9 cellular contexts compared by ENCODE assay signal in genomic region chr12:44847888-44848770, GRCh38. TPM values are rescaled to one million over a fixed set of nuclear protein-coding genes. Genes with fewer than 3 reads are reported as not detected.
DNase-seq lines count a peak whose midpoint lies in the region; ATAC-seq, FAIRE-seq and TF ChIP-seq lines count a peak whose summit lies in the region.
"Had no signal": no experiment of that assay in that cellular context is flagged by ENCODE, and none has a peak within 500 bp of the region (broad histone marks: within the 10 kb centered on the region; RNA-seq: fewer than 3 reads in every experiment).

No MANE protein-coding gene starts in this region.

- H3K4me3 Mint-ChIP-seq in T-helper 1 cell treated with Interleukin-12 subunit alpha and Interleukin-12 subunit beta and Interleukin-4 antibody, amounts not matched to agents 30 μg/mL and 1 μg/mL, for 36 hours, result peak overlapping the region; percentile 55

- no peaks in the 10 kb centered on the region for H3K27me3 ChIP-seq in H1 (replicated peaks in 1 of 4; ENCODE audit: control insufficient read depth in 3 of 4, extremely low read depth in 1 of 4, insufficient read depth in 3 of 4, low read length in 3 of 4)
- H3K27me3 ChIP-seq in SJCRH30, result no peaks in the 10 kb centered on the region; the same call in 1 of the 2 replicates

- DNase-seq in H1 (ENCODE audit: low read depth in 1 of 2, low spot score in 2 of 2) (no peak), DMS79 (lab: John Stamatoyannopoulos, UW) (no peak), SJCRH30 (no peak), NCI-H2081 treated with DMSO at 0.1 percent for 48 hours (lab: John Stamatoyannopoulos, UW) (no peak), GM19238 (ENCODE audit: insufficient read length, low spot score) (no peak)

- no peak overlapping the region for H2BK120ac ChIP-seq in H1 (replicated peaks; ENCODE audit: low read depth, low read length)

- H3K27ac Mint-ChIP-seq in T-helper 1 cell treated with Interleukin-12 subunit alpha and Interleukin-12 subunit beta and Interleukin-4 antibody, amounts not matched to agents 30 μg/mL and 1 μg/mL, for 36 hours, result peak overlapping the region; percentile 95

- H3K79me2 ChIP-seq in H1 (ENCODE audit: control insufficient read depth in 1 of 2, insufficient read depth in 2 of 2, low read length in 2 of 2), result peaks cover 3 to 11% of the 10 kb centered on the region in 2 experiments; a peak in 3 of 4 replicates

- H3K14ac ChIP-seq in H1 (ENCODE audit: insufficient read length), result no peak overlapping the region

- no peak overlapping the region for H2BK5ac ChIP-seq in H1 (ENCODE audit: low read depth, low read length)

- H3K9ac ChIP-seq in H1 (replicated peaks in 1 of 4; ENCODE audit: extremely low read depth in 1 of 4, low read depth in 3 of 4, low read length in 3 of 4), result no peak overlapping the region

- peaks cover 0 to 6% of the 10 kb centered on the region in 2 experiments for H4K20me1 ChIP-seq in H1 (replicated peaks in 1 of 2; ENCODE audit: control insufficient read depth in 1 of 2, insufficient read depth in 2 of 2, low read length in 2 of 2)

- H2BK15ac ChIP-seq in H1 (ENCODE audit: low read length), result no peak overlapping the region

- no peak overlapping the region for H3K4me3 ChIP-seq in H1 (ENCODE audit: extremely low read depth in 1 of 4, insufficient read depth in 2 of 4, low read depth in 3 of 4, low read length in 4 of 4)
- no peak overlapping the region for H3K4me3 ChIP-seq in SJCRH30
- H3K4me3 ChIP-seq: skin epidermis had no signal

- no peak overlapping the region for H4K5ac ChIP-seq in H1 (ENCODE audit: insufficient read length, low read depth, low read length)

- H2BK12ac ChIP-seq in H1 (ENCODE audit: low read depth, low read length), result 0 out of 2 replicates have a peak overlapping the region, but pooled peaks have one; percentile 43

- peak; percentile 88 for ATAC-seq in GM18499 (IDR thresholded peaks at IDR 0.05; ENCODE audit: insufficient read depth, unreplicated experiment)
- ATAC-seq in HG02642 (IDR thresholded peaks at IDR 0.05; ENCODE audit: poor library complexity, unreplicated experiment), result peak; percentile 90

- H3K4me1 ChIP-seq in H1 (replicated peaks in 1 of 4; ENCODE audit: control insufficient read depth in 3 of 4, insufficient read depth in 4 of 4, low read length in 3 of 4) (peaks cover 0 to 2% (median under 1%) of the 10 kb centered on the region in 4 experiments; a peak in 3 of 7 replicates), SJCRH30 (no peaks in the 10 kb centered on the region)

- no peak for TF ChIP-seq EP300 in H1 (IDR thresholded peaks at IDR 0.05; ENCODE audit: borderline replicate concordance in 1 of 2, low read depth in 2 of 2, low read length in 2 of 2)

- no peak overlapping the region for H3K4me2 ChIP-seq in H1 (ENCODE audit: insufficient read depth in 1 of 2, low read depth in 2 of 2, low read length in 2 of 2)

- no peak overlapping the region for H3K56ac ChIP-seq in H1 (replicated peaks; ENCODE audit: insufficient read length, low read depth, low read length)

- no peak for TF ChIP-seq CTCF in H1 (IDR thresholded peaks at IDR 0.05; ENCODE audit: control extremely low read depth in 1 of 3, insufficient read depth in 1 of 3, low read depth in 1 of 3, low read length in 3 of 3)

- no peak for TF ChIP-seq RAD21 in H1 (IDR thresholded peaks at IDR 0.05 in 1 of 2, conservative IDR thresholded peaks at IDR 0.05 in 1 of 2; ENCODE audit: low read depth in 2 of 2, low read length in 2 of 2)

- H3K9me3 Mint-ChIP-seq in T-helper 1 cell treated with Interleukin-12 subunit alpha and Interleukin-12 subunit beta and Interleukin-4 antibody, amounts not matched to agents 30 μg/mL and 1 μg/mL, for 36 hours, result no peaks in the 10 kb centered on the region

- peaks cover 6% of the 10 kb centered on the region for H3K36me3 Mint-ChIP-seq in T-helper 1 cell treated with Interleukin-12 subunit alpha and Interleukin-12 subunit beta and Interleukin-4 antibody, amounts not matched to agents 30 μg/mL and 1 μg/mL, for 36 hours (ENCODE audit: low read depth)

- H2BK20ac ChIP-seq in H1 (ENCODE audit: low read length), result no peak overlapping the region

- H3K36me3 ChIP-seq in H1 (ENCODE audit: control insufficient read depth in 2 of 4, insufficient read depth in 4 of 4, low read length in 3 of 4) (no peaks in the 10 kb centered on the region), SJCRH30 (no peaks in the 10 kb centered on the region)

- WGBS in H1 (ENCODE audit: extremely low coverage in 1 of 2, insufficient coverage in 1 of 2, insufficient read length in 1 of 2, insufficient replicate concordance in 2 of 2, low coverage in 1 of 2, low lambda C conversion rate in 2 of 2, missing lambda C conversion rate in 1 of 2), 2 experiments, result 81% methylated on average over 6 of the region's 6 CpGs; no CpG with 5 or more reads in 1 of the 2 experiments

- no peaks in the 10 kb centered on the region for H3K27me3 Mint-ChIP-seq in T-helper 1 cell treated with Interleukin-12 subunit alpha and Interleukin-12 subunit beta and Interleukin-4 antibody, amounts not matched to agents 30 μg/mL and 1 μg/mL, for 36 hours (ENCODE audit: low read depth)

- H2AK5ac ChIP-seq in H1 (ENCODE audit: low read depth, low read length), result no peak overlapping the region

- H4K91ac ChIP-seq in H1 (replicated peaks; ENCODE audit: insufficient read length, low read length), result no peak overlapping the region

- POLR2A ChIA-PET in H1 (lab: Charles Lee; ENCODE audit: partially characterized antibody), result no interaction called here

- no peak overlapping the region for H3K18ac ChIP-seq in H1 (ENCODE audit: extremely low read depth, low read length)

- H4K8ac ChIP-seq in H1 (ENCODE audit: extremely low read depth, insufficient read depth, low read length), result no peak overlapping the region

- no peak overlapping the region for H2AFZ ChIP-seq in H1 (ENCODE audit: low read length)

- H3K27ac ChIP-seq in H1 (ENCODE audit: low read depth, low read length) (no peak overlapping the region), SJCRH30 (no peak overlapping the region)

- peaks cover 3% of the 10 kb centered on the region; the same call in 1 of the 2 replicates for H3K79me1 ChIP-seq in H1 (ENCODE audit: low read depth, low read length)

- H3K23ac ChIP-seq in H1 (ENCODE audit: insufficient read length), result no peak overlapping the region

- no peak for TF ChIP-seq POLR2A in H1 (IDR thresholded peaks at IDR 0.05; ENCODE audit: control extremely low read depth in 1 of 2, low read depth in 2 of 2, low read length in 2 of 2)

- no peak for FAIRE-seq in H1 (lab: Jason Lieb, UNC)

- no peaks in the 10 kb centered on the region for H3K23me2 ChIP-seq in H1 (ENCODE audit: low read depth, low read length)

- CTCF ChIA-PET in H1 (lab: Charles Lee; ENCODE audit: partially characterized antibody), result interaction anchor here (0.7 kb wide), 1 partner anchor 778 kb away, joined by 3 read pairs; no protein-coding TSS in a partner anchor

- H3K9me3 ChIP-seq in H1 (ENCODE audit: insufficient read depth in 2 of 2, low read depth in 1 of 2, low read length in 1 of 2) (no peaks in the 10 kb centered on the region), SJCRH30 (replicated peaks) (no peaks in the 10 kb centered on the region)

- no peak overlapping the region for H3K4ac ChIP-seq in H1 (replicated peaks; ENCODE audit: insufficient read length, low read depth, low read length)

- peaks cover 58% of the 10 kb centered on the region for H3K4me1 Mint-ChIP-seq in T-helper 1 cell treated with Interleukin-12 subunit alpha and Interleukin-12 subunit beta and Interleukin-4 antibody, amounts not matched to agents 30 μg/mL and 1 μg/mL, for 36 hours (ENCODE audit: low read depth)

TF ChIP-seq in H1, 55 proteins besides CTCF, POLR2A, EP300 and RAD21:
- TF ChIP-seq ATF3 (IDR thresholded peaks at IDR 0.05; ENCODE audit: insufficient read depth, low read depth, low read length) (no peak), GTF2F1 (IDR thresholded peaks at IDR 0.05; ENCODE audit: borderline replicate concordance, low read depth, low read length) (no peak), EGR1 (IDR thresholded peaks at IDR 0.05; ENCODE audit: borderline replicate concordance, low read depth, low read length) (no peak), TCF12 (IDR thresholded peaks at IDR 0.05; ENCODE audit: low read depth, low read length) (no peak), PHF8 (conservative IDR thresholded peaks at IDR 0.05; ENCODE audit: low read depth, low read length) (no peak), CBX8 (IDR thresholded peaks at IDR 0.05; ENCODE audit: borderline replicate concordance, low read depth, low read length) (no peak), KDM1A (IDR thresholded peaks at IDR 0.05; ENCODE audit: borderline replicate concordance, low read length) (no peak), MAFK (IDR thresholded peaks at IDR 0.05; ENCODE audit: low read depth, low read length) (no peak), POU5F1 (IDR thresholded peaks at IDR 0.05; ENCODE audit: low read depth, low read length) (no peak), CEBPB (IDR thresholded peaks at IDR 0.05; ENCODE audit: low read depth, low read length) (no peak), RXRA (IDR thresholded peaks at IDR 0.05; ENCODE audit: insufficient read depth, low read depth, low read length) (no peak), CHD2 (IDR thresholded peaks at IDR 0.05; ENCODE audit: low read length) (no peak), HDAC6 (IDR thresholded peaks at IDR 0.05; ENCODE audit: low read depth, low read length) (no peak), HDAC2 (IDR thresholded peaks at IDR 0.05; ENCODE audit: borderline replicate concordance in 1 of 2, low read depth in 2 of 2, low read length in 2 of 2) (no peak)
- TF ChIP-seq, protein P1, sequence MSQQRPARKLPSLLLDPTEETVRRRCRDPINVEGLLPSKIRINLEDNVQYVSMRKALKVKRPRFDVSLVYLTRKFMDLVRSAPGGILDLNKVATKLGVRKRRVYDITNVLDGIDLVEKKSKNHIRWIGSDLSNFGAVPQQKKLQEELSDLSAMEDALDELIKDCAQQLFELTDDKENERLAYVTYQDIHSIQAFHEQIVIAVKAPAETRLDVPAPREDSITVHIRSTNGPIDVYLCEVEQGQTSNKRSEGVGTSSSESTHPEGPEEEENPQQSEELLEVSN (IDR thresholded peaks at IDR 0.05), result no peak

RNA-seq across cellular contexts. Expression of gene NELL2, which starts 28.0 kb away (rescaled TPM):
- total RNA-seq in H1 (2021; fragmentation: NEBNext Ultra II Directional; extraction: Animal tissue kit (Norgen Biotek cat#: 25700)), result 50.6 and 54.2 TPM in 2 replicates
- 40.7 and 56.8 TPM in 2 replicates for polyA plus RNA-seq in H1 (2011; rRNA removed)
- 60.5 TPM for polyA plus RNA-seq in H1 (2011; cell fraction: cytosol; rRNA removed)
- polyA plus RNA-seq in H1 (2011; cell fraction: nucleus; rRNA removed), result 49.0 TPM
- polyA plus RNA-seq in H1 (2012, experiment 1 of 2), result 41.2 to 62.9 TPM (median 52.5 TPM) in 4 replicates
- 4.8 TPM for polyA plus RNA-seq in H1 (2012, experiment 2 of 2)
- polyA plus RNA-seq in H1 (2013, experiment 1 of 2), result 62.8 TPM
- 68.8 TPM for polyA plus RNA-seq in H1 (2013, experiment 2 of 2)
- 142 and 222 TPM in 2 replicates for polyA minus RNA-seq in H1 (2011; rRNA and poly(A)+ RNA removed)
- polyA minus RNA-seq in H1 (2011; cell fraction: cytosol; rRNA and poly(A)+ RNA removed), result 52.5 TPM
- polyA minus RNA-seq in H1 (2011; cell fraction: nucleus; rRNA and poly(A)+ RNA removed), result 245 TPM
- total RNA-seq in SJCRH30 (2014; rRNA removed; shearing (Covaris generic)), result 2.7 and 4.8 TPM in 2 replicates
